8 cellular contexts compared by ENCODE assay signal in genomic region chr5:124544366-124545055, GRCh38.
DNase-seq lines count a peak whose midpoint lies in the region; ATAC-seq and TF ChIP-seq lines count a peak whose summit lies in the region.

No MANE protein-coding gene starts in this region.

- no peaks in the 10 kb centered on the region for H3K36me3 ChIP-seq in SK-N-SH (replicated peaks in 1 of 2; ENCODE audit: control insufficient read depth in 1 of 2, insufficient read depth in 2 of 2, low read length in 1 of 2)

- H3F3A ChIP-seq in SK-N-SH (replicated peaks; ENCODE audit: insufficient read depth): no peaks in the 10 kb centered on the region

- TF ChIP-seq CTCF in SK-N-SH (IDR thresholded peaks at IDR 0.05): no peak

- H3K9me3 ChIP-seq in SK-N-SH: no peaks in the 10 kb centered on the region

- ATAC-seq in GM19023 (IDR thresholded peaks at IDR 0.05; ENCODE audit: unreplicated experiment) (peak; percentile 84), HG02763 (IDR thresholded peaks at IDR 0.05; ENCODE audit: unreplicated experiment) (peak; percentile 80)
- no peak for ATAC-seq in activated CD4-positive, CD25-positive, alpha-beta regulatory T cell treated with anti-CD3 and anti-CD28 coated beads, Interleukin-2, amount 50 U/mL, for 24 hours
- ATAC-seq in activated CD8-positive, alpha-beta T cell treated with anti-CD3 and anti-CD28 coated beads, Interleukin-2, amount 10 ng/mL, durations not matched to agents 7 days and 5 days: no peak

- no peaks in the 10 kb centered on the region for H3K9me2 ChIP-seq in SK-N-SH

- no peak for TF ChIP-seq RAD21 in SK-N-SH (IDR thresholded peaks at IDR 0.05; ENCODE audit: low read length)

- peaks cover 0 to 2% of the 10 kb centered on the region in 2 experiments; a peak in 1 of 4 replicates for H3K4me1 ChIP-seq in SK-N-SH (ENCODE audit: control insufficient read depth in 1 of 2, insufficient read depth in 2 of 2, low read depth in 1 of 2, low read length in 1 of 2)

- H3K79me2 ChIP-seq in SK-N-SH (ENCODE audit: insufficient read depth): no peaks in the 10 kb centered on the region

- no peaks in the 10 kb centered on the region for H3K4me1 Mint-ChIP-seq in activated CD8-positive, alpha-beta T cell treated with anti-CD3 and anti-CD28 coated beads, Interleukin-2, amount 10 ng/mL, durations not matched to agents 7 days and 5 days (ENCODE audit: low read depth)

- no peak overlapping the region for H3K4me2 ChIP-seq in SK-N-SH

- no peak overlapping the region for H3K9ac ChIP-seq in SK-N-SH

- POLR2A ChIA-PET in activated CD8-positive, alpha-beta T cell treated with anti-CD3 and anti-CD28 coated beads, Interleukin-2, amount 10 ng/mL, durations not matched to agents 7 days and 5 days (lab: Charles Lee): no interaction called here
- POLR2A ChIA-PET in SK-N-SH (lab: Yijun Ruan, JAX): no interaction called here

- no peak for TF ChIP-seq EP300 in SK-N-SH (IDR thresholded peaks at IDR 0.05; ENCODE audit: borderline replicate concordance in 1 of 2, low read depth in 1 of 2, low read length in 1 of 2)

- no peak overlapping the region for H3K4me3 ChIP-seq in SK-N-SH (ENCODE audit: low read depth in 2 of 2, low read length in 1 of 2)

- no peak overlapping the region for H3K4me3 Mint-ChIP-seq in activated CD8-positive, alpha-beta T cell treated with anti-CD3 and anti-CD28 coated beads, Interleukin-2, amount 10 ng/mL, durations not matched to agents 7 days and 5 days

- DNase-seq in Kasumi-1 (lab: John Stamatoyannopoulos, UW) (peak; percentile 18 to 32), myocyte (ENCODE audit: low read depth) (peak; percentile 87), SK-N-SH (no peak), NCI-H1417 (lab: John Stamatoyannopoulos, UW) (no peak)
- no peak for DNase-seq in activated CD8-positive, alpha-beta T cell treated with anti-CD3 and anti-CD28 coated beads, Interleukin-2, amount 10 ng/mL, durations not matched to agents 7 days and 5 days

- no peak overlapping the region for H3K27ac Mint-ChIP-seq in activated CD8-positive, alpha-beta T cell treated with anti-CD3 and anti-CD28 coated beads, Interleukin-2, amount 10 ng/mL, durations not matched to agents 7 days and 5 days

- CTCF ChIA-PET in activated CD8-positive, alpha-beta T cell treated with anti-CD3 and anti-CD28 coated beads, Interleukin-2, amount 10 ng/mL, durations not matched to agents 7 days and 5 days (lab: Charles Lee): no interaction called here
- CTCF ChIA-PET in SK-N-SH (lab: Yijun Ruan, JAX): interaction anchor here (0.9 kb wide), 1 partner anchor 10 kb away, joined by 3 read pairs; no protein-coding TSS in a partner anchor

- no peak overlapping the region for H2AFZ ChIP-seq in SK-N-SH (ENCODE audit: low read depth)

- H3K27me3 ChIP-seq in SK-N-SH (ENCODE audit: insufficient read depth): no peaks in the 10 kb centered on the region

- H3K36me3 Mint-ChIP-seq in activated CD8-positive, alpha-beta T cell treated with anti-CD3 and anti-CD28 coated beads, Interleukin-2, amount 10 ng/mL, durations not matched to agents 7 days and 5 days (ENCODE audit: low read depth): no peaks in the 10 kb centered on the region

- no peak overlapping the region for H3K27ac ChIP-seq in SK-N-SH (ENCODE audit: low read depth in 2 of 2, low read length in 1 of 2)

- no peaks in the 10 kb centered on the region for H3K9me3 Mint-ChIP-seq in activated CD8-positive, alpha-beta T cell treated with anti-CD3 and anti-CD28 coated beads, Interleukin-2, amount 10 ng/mL, durations not matched to agents 7 days and 5 days (ENCODE audit: insufficient read depth)

- no peaks in the 10 kb centered on the region for H3K27me3 Mint-ChIP-seq in activated CD8-positive, alpha-beta T cell treated with anti-CD3 and anti-CD28 coated beads, Interleukin-2, amount 10 ng/mL, durations not matched to agents 7 days and 5 days (ENCODE audit: low read depth)

- no peaks in the 10 kb centered on the region for H4K20me1 ChIP-seq in SK-N-SH (ENCODE audit: insufficient read depth)

- 57% methylated on average over 2 of the region's 2 CpGs for WGBS in SK-N-SH (ENCODE audit: low lambda C conversion rate)

TF ChIP-seq in SK-N-SH, 30 proteins besides CTCF, POLR2A, EP300 and RAD21:
- TF ChIP-seq FOXJ3 (CRISPR knock-in tag; IDR thresholded peaks at IDR 0.05): no peak
- TF ChIP-seq JUND (IDR thresholded peaks at IDR 0.05): no peak
- TF ChIP-seq, protein P1, sequence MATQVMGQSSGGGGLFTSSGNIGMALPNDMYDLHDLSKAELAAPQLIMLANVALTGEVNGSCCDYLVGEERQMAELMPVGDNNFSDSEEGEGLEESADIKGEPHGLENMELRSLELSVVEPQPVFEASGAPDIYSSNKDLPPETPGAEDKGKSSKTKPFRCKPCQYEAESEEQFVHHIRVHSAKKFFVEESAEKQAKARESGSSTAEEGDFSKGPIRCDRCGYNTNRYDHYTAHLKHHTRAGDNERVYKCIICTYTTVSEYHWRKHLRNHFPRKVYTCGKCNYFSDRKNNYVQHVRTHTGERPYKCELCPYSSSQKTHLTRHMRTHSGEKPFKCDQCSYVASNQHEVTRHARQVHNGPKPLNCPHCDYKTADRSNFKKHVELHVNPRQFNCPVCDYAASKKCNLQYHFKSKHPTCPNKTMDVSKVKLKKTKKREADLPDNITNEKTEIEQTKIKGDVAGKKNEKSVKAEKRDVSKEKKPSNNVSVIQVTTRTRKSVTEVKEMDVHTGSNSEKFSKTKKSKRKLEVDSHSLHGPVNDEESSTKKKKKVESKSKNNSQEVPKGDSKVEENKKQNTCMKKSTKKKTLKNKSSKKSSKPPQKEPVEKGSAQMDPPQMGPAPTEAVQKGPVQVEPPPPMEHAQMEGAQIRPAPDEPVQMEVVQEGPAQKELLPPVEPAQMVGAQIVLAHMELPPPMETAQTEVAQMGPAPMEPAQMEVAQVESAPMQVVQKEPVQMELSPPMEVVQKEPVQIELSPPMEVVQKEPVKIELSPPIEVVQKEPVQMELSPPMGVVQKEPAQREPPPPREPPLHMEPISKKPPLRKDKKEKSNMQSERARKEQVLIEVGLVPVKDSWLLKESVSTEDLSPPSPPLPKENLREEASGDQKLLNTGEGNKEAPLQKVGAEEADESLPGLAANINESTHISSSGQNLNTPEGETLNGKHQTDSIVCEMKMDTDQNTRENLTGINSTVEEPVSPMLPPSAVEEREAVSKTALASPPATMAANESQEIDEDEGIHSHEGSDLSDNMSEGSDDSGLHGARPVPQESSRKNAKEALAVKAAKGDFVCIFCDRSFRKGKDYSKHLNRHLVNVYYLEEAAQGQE (IDR thresholded peaks at IDR 0.05; ENCODE audit: low read depth, low read length): no peak
- no peak for TF ChIP-seq RCOR1 (IDR thresholded peaks at IDR 0.05; ENCODE audit: low read length)
- TF ChIP-seq, protein P2, sequence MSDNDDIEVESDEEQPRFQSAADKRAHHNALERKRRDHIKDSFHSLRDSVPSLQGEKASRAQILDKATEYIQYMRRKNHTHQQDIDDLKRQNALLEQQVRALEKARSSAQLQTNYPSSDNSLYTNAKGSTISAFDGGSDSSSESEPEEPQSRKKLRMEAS (IDR thresholded peaks at IDR 0.05; ENCODE audit: low read depth): no peak
- TF ChIP-seq RFX5 (IDR thresholded peaks at IDR 0.05; ENCODE audit: low read length): no peak
- TF ChIP-seq RXRA (IDR thresholded peaks at IDR 0.05; ENCODE audit: borderline replicate concordance, low read depth): no peak
- TF ChIP-seq TAF1 (IDR thresholded peaks at IDR 0.05; ENCODE audit: borderline replicate concordance, low read depth, low read length): no peak
- TF ChIP-seq, protein P3, sequence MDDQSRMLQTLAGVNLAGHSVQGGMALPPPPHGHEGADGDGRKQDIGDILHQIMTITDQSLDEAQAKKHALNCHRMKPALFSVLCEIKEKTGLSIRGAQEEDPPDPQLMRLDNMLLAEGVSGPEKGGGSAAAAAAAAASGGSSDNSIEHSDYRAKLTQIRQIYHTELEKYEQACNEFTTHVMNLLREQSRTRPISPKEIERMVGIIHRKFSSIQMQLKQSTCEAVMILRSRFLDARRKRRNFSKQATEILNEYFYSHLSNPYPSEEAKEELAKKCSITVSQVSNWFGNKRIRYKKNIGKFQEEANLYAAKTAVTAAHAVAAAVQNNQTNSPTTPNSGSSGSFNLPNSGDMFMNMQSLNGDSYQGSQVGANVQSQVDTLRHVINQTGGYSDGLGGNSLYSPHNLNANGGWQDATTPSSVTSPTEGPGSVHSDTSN (IDR thresholded peaks at IDR 0.05): no peak

Comparison
In these comparisons a context has a peak if more than half of its experiments do, and no peak if none do; other contexts are left out.
1. ATAC-seq: peak in GM19023 (single experiment) and HG02763 (single experiment); none in activated CD4-positive, CD25-positive, alpha-beta regulatory T cell treated with anti-CD3 and anti-CD28 coated beads, Interleukin-2, amount 50 U/mL, for 24 hours (0 of 2) and activated CD8-positive, alpha-beta T cell treated with anti-CD3 and anti-CD28 coated beads, Interleukin-2, amount 10 ng/mL, durations not matched to agents 7 days and 5 days (single experiment).
2. DNase-seq: peak in Kasumi-1 (2 of 2) and myocyte (single experiment); none in activated CD8-positive, alpha-beta T cell treated with anti-CD3 and anti-CD28 coated beads, Interleukin-2, amount 10 ng/mL, durations not matched to agents 7 days and 5 days (single experiment), SK-N-SH (single experiment) and NCI-H1417 (0 of 3).